ENCODE assay signal across 8 cellular contexts in the genomic region with DNA sequence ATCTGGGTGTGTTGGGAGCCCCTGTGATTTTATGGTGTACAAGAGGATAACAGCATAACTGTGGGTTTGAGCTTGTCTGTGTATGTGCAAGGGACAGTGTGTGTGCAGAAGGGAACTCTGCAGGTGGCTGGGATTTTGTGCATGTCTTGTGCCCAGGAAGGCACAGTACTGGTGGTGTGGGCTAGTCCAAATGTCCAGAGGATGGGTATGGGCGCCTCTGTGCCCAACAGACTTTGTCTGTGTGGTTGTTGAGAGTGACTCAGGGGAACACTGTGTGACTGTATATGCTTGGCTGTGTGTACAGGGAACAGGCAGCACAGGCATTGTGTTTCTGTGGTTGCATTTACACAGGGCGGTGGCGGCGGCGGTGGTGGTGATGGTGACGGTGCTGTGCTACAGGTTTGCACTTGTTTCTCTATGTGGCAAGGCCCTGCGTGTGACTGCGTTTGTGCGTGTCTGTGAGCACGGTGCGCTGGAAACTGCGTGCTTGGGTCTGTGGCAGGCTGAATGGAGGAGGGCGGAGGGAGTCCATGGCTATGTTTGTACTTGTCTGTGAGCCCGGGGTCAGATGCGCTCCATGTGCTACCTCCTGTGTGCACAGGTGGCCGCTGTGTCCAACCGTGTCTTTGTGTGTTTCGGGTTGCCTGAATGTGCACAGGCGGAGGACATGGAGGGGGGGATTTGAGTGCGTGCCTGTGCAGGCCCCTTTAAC.
A peak's percentile ranks its signal among the peaks of the same experiment; 100 is the strongest.
DNase-seq lines count a peak whose midpoint lies in the region; ATAC-seq lines count a peak whose summit lies in the region.

No MANE protein-coding gene starts in this region.

- DNase-seq in NCI-H1930 (lab: John Stamatoyannopoulos, UW) = peak; percentile 9 to 30
- DNase-seq in activated CD4-positive, alpha-beta T cell treated with anti-CD3 and anti-CD28 coated beads, Interleukin-2, amount 50 U/mL, for 48 hours = peak; percentile 78 to 81
- DNase-seq in effector CD8-positive, alpha-beta T cell (lab: John Stamatoyannopoulos, UW) = peak; percentile 41
- peak; percentile 57 for DNase-seq in retina
- no peak for DNase-seq in middle frontal gyrus (ENCODE audit: extremely low spot score, low spot score)
- DNase-seq in GM19238 (ENCODE audit: insufficient read length, low spot score) = no peak

- ATAC-seq in GM21576 (IDR thresholded peaks at IDR 0.05; ENCODE audit: unreplicated experiment) (no peak), HG03095 (IDR thresholded peaks at IDR 0.05; ENCODE audit: unreplicated experiment) (no peak)

Comparison
In these comparisons a context has a peak if more than half of its experiments do, and no peak if none do; other contexts are left out.
1. DNase-seq: peak in NCI-H1930 (2 of 2), activated CD4-positive, alpha-beta T cell treated with anti-CD3 and anti-CD28 coated beads, Interleukin-2, amount 50 U/mL, for 48 hours (2 of 2), effector CD8-positive, alpha-beta T cell (single experiment) and retina (single experiment); none in middle frontal gyrus (single experiment) and GM19238 (single experiment).